In genomic region chr14:58947156-58947555, GRCh38 we compare ENCODE assay signal across 22 cellular contexts.
"Had no signal": no experiment of that assay in that cellular context is flagged by ENCODE, and none has a peak within 500 bp of the region (broad histone marks: within the 10 kb centered on the region; RNA-seq: fewer than 3 reads in every experiment).

No MANE protein-coding gene starts in this region.

- H3K27me3 ChIP-seq: esophagus muscularis mucosa, gastroesophageal sphincter, left lung, pancreas, stomach, transverse colon had no signal

- H3K4me1 ChIP-seq: esophagus muscularis mucosa, gastroesophageal sphincter, left lung, lower lobe of right lung, pancreas, prostate gland had no signal

- H3K4me3 ChIP-seq: esophagus muscularis mucosa, gastroesophageal sphincter, left lung, lower lobe of right lung, pancreas, prostate gland, skin epidermis, stomach, thoracic aorta, transverse colon had no signal

- H3K27me3 Mint-ChIP-seq: dendritic cell treated with granulocyte-macrophage colony-stimulating factor and Interleukin-4, amounts not matched to agents 40 ng/mL and 50 ng/mL, for 4 days; effector memory CD8-positive, alpha-beta T cell; natural killer cell treated with Interleukin-12 subunit alpha and Interleukin-12 subunit beta and Interleukin-15 and Interleukin-18, amount 100 ng/mL, for 72 hours had no signal

- H3K27ac Mint-ChIP-seq: dendritic cell treated with granulocyte-macrophage colony-stimulating factor and Interleukin-4, amounts not matched to agents 40 ng/mL and 50 ng/mL, for 4 days; effector memory CD8-positive, alpha-beta T cell; memory B cell; natural killer cell treated with Interleukin-12 subunit alpha and Interleukin-12 subunit beta and Interleukin-15 and Interleukin-18, amount 100 ng/mL, for 72 hours had no signal

- H3K4me1 Mint-ChIP-seq: memory B cell had no signal

- DNase-seq: effector memory CD8-positive, alpha-beta T cell; foreskin fibroblast; left lung; lower lobe of right lung; midbrain; occipital lobe; pancreas; retina; stimulated activated CD4-positive, alpha-beta T cell treated with anti-CD3 and anti-CD28 coated beads, Interleukin-12 subunit alpha, Interleukin-12 subunit beta, amount 100 ng/mL, for 4 hours; stimulated activated naive CD4-positive, alpha-beta T cell; stomach; substantia nigra; transverse colon had no signal

- H3K36me3 ChIP-seq: esophagus muscularis mucosa, gastroesophageal sphincter, left lung, lower lobe of right lung, pancreas, prostate gland, stomach, thoracic aorta, transverse colon had no signal

- H3K27ac ChIP-seq: epithelial cell of prostate, esophagus muscularis mucosa, gastroesophageal sphincter, left lung, lower lobe of right lung, pancreas, prostate gland, skin epidermis, stomach, thoracic aorta, transverse colon had no signal

- H3K36me3 Mint-ChIP-seq: memory B cell; natural killer cell treated with Interleukin-12 subunit alpha and Interleukin-12 subunit beta and Interleukin-15 and Interleukin-18, amount 100 ng/mL, for 72 hours had no signal

- H3K9me3 ChIP-seq: left lung, lower lobe of right lung, pancreas, prostate gland, thoracic aorta, transverse colon had no signal

- H3K4me3 Mint-ChIP-seq: dendritic cell treated with granulocyte-macrophage colony-stimulating factor and Interleukin-4, amounts not matched to agents 40 ng/mL and 50 ng/mL, for 4 days; effector memory CD8-positive, alpha-beta T cell; memory B cell; natural killer cell treated with Interleukin-12 subunit alpha and Interleukin-12 subunit beta and Interleukin-15 and Interleukin-18, amount 100 ng/mL, for 72 hours had no signal
